ENCODE assay signal across 28 cellular contexts in the genomic region with DNA sequence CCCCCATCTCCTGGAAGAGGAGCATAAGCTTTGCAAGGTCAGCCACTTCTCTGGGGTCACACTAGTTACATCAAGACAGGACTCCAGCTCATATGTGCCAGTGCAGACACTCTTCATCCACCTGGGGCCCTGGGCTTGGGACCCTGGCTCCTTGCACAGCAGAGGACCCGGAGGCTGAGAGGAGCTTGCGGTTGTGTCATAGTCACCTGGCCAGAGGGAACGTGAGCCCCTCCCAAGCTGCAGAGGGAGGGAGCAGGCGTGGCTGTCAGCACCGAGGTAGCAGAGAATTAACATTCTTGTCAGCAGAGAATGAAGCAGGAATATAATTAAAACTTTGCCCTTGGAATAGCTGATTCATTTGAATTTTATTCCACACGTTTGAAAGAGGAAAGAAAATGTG.
"Had no signal": no experiment of that assay in that cellular context is flagged by ENCODE, and none has a peak within 500 bp of the region (broad histone marks: within the 10 kb centered on the region; RNA-seq: fewer than 3 reads in every experiment).

No MANE protein-coding gene starts in this region.

- DNase-seq: activated CD4-positive, alpha-beta memory T cell treated with anti-CD3 and anti-CD28 coated beads, Interleukin-2, amount 10 ng/mL, durations not matched to agents 7 days and 5 days; activated CD4-positive, alpha-beta T cell treated with anti-CD3 and anti-CD28 coated beads, Interleukin-2, amount 10 ng/mL, durations not matched to agents 24 days and 14 days; activated CD4-positive, CD25-positive, alpha-beta regulatory T cell treated with anti-CD3 and anti-CD28 coated beads, Interleukin-2, amount 50 U/mL, for 72 hours; activated CD8-positive, alpha-beta memory T cell treated with anti-CD3 and anti-CD28 coated beads, Interleukin-2, amount 10 ng/mL, durations not matched to agents 7 days and 5 days; activated naive CD8-positive, alpha-beta T cell treated with anti-CD3 and anti-CD28 coated beads, Interleukin-2, amount 50 U/mL, for 24 hours; activated T-cell treated with anti-CD3 and anti-CD28 coated beads, Interleukin-2, amount 50 U/mL, for 48 hours; amygdala; heart left ventricle; lower lobe of right lung; mesenchymal stem cell; mucosa of descending colon; psoas muscle; stimulated activated CD4-positive, alpha-beta T cell treated with anti-CD3 and anti-CD28 coated beads, Interleukin-2, amount 100 ng/mL, for 24 hours; stimulated activated naive B cell treated with anti-CD40 and anti-IgM and Interleukin-4, amounts not matched to agents 10 μg/mL and 1 μg/mL and 100 μg/mL, for 72 hours; stomach; SW 1271; T-helper 9 cell; thyroid gland; upper lobe of right lung had no signal

- FAIRE-seq: endometrium, TTC549 had no signal

- H3K27ac ChIP-seq: breast epithelium, gastroesophageal sphincter, heart left ventricle, lower lobe of right lung, parathyroid adenoma, psoas muscle, right atrium auricular region, stomach, thyroid gland, upper lobe of right lung had no signal

- H3K4me2 ChIP-seq: smooth muscle cell had no signal

- H2AFZ ChIP-seq: parathyroid adenoma had no signal

- H3K79me2 ChIP-seq: parathyroid adenoma had no signal

- H3K9me3 ChIP-seq: breast epithelium, gastroesophageal sphincter, heart left ventricle, lower lobe of right lung, mucosa of descending colon, psoas muscle, right atrium auricular region, stomach, thyroid gland, upper lobe of right lung had no signal

- H3K4me1 ChIP-seq: breast epithelium, gastroesophageal sphincter, heart left ventricle, lower lobe of right lung, psoas muscle, right atrium auricular region, stomach, thyroid gland, upper lobe of right lung had no signal

- H3K36me3 ChIP-seq: breast epithelium, heart left ventricle, lower lobe of right lung, right atrium auricular region, thyroid gland, upper lobe of right lung had no signal

- ATAC-seq: activated CD8-positive, alpha-beta memory T cell treated with anti-CD3 and anti-CD28 coated beads, Interleukin-2, amount 10 ng/mL, durations not matched to agents 7 days and 5 days; activated naive CD8-positive, alpha-beta T cell treated with anti-CD3 and anti-CD28 coated beads, Interleukin-2, amount 50 U/mL, for 24 hours; gastroesophageal sphincter; heart left ventricle; left lobe of liver; lower lobe of right lung; mucosa of descending colon; natural killer cell treated with Interleukin-12 subunit alpha and Interleukin-12 subunit beta and Interleukin-15 and Interleukin-18, amount 100 ng/mL, for 72 hours; psoas muscle; stimulated activated naive B cell treated with anti-CD40 and anti-IgM and Interleukin-4, amounts not matched to agents 10 μg/mL and 1 μg/mL and 100 μg/mL, for 72 hours; upper lobe of right lung had no signal

- H3K27me3 ChIP-seq: breast epithelium, gastroesophageal sphincter, heart left ventricle, right atrium auricular region, stomach, thyroid gland, upper lobe of right lung had no signal

- H3K4me3 ChIP-seq: breast epithelium, gastroesophageal sphincter, heart left ventricle, lower lobe of right lung, mucosa of descending colon, psoas muscle, right atrium auricular region, smooth muscle cell, stomach, thyroid gland, upper lobe of right lung had no signal

- H3K9ac ChIP-seq: parathyroid adenoma had no signal
